ENCODE assay signal across 2 cellular contexts in the genomic region with DNA sequence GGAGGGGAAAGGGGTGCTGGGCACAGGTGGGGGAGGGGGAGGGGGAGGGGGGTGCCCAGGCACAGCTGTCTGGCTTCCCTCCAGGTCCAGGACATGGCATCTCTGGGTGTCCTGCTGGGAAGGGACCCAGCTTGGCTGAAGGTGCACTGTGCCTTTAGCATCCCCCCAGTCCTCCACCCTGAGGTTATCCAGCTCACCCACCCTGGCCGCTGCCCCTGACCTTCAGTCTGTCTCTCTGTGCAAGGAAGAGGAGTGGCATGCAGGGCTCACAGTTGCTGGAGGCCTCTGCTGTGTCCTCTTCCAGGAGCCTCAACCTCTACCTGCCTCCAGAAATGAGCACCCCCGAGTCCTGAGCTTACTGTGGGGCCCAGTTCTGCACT.
TF ChIP-seq lines count a peak whose summit lies in the region.

No MANE protein-coding gene starts in this region.

TF ChIP-seq in A549, 52 proteins besides CTCF, POLR2A, EP300 and RAD21:
- TF ChIP-seq JUN (IDR thresholded peaks at IDR 0.05), result peak in 1 of 2 experiments; percentile 66; a peak in 2 of 5 replicates
- no peak for TF ChIP-seq JUNB (IDR thresholded peaks at IDR 0.05)
- TF ChIP-seq, protein P1, sequence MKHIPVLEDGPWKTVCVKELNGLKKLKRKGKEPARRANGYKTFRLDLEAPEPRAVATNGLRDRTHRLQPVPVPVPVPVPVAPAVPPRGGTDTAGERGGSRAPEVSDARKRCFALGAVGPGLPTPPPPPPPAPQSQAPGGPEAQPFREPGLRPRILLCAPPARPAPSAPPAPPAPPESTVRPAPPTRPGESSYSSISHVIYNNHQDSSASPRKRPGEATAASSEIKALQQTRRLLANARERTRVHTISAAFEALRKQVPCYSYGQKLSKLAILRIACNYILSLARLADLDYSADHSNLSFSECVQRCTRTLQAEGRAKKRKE (CRISPR knock-in tag; IDR thresholded peaks at IDR 0.05; ENCODE audit: low read depth), result no peak
- TF ChIP-seq NPAS2 (CRISPR knock-in tag; IDR thresholded peaks at IDR 0.05; ENCODE audit: borderline replicate concordance), result no peak
- TF ChIP-seq SMC3 (IDR thresholded peaks at IDR 0.05), result no peak
- no peak for TF ChIP-seq ZFP36 (IDR thresholded peaks at IDR 0.05; ENCODE audit: borderline replicate concordance, partially characterized antibody)

TF ChIP-seq in GM23338, 12 proteins besides CTCF, POLR2A, EP300 and RAD21:
- no peak for TF ChIP-seq EZH2 (IDR thresholded peaks at IDR 0.05; ENCODE audit: low read depth, unreplicated experiment)
- TF ChIP-seq STAT1 (IDR thresholded peaks at IDR 0.05; ENCODE audit: unreplicated experiment), result no peak
- TF ChIP-seq ZNF114 (CRISPR knock-in tag; IDR thresholded peaks at IDR 0.05), result no peak
- no peak for TF ChIP-seq ZNF331 (CRISPR knock-in tag; IDR thresholded peaks at IDR 0.05; ENCODE audit: low read depth)
- TF ChIP-seq CREB1 (CRISPR knock-in tag; IDR thresholded peaks at IDR 0.05; ENCODE audit: low read depth), result no peak
- TF ChIP-seq, protein P2, sequence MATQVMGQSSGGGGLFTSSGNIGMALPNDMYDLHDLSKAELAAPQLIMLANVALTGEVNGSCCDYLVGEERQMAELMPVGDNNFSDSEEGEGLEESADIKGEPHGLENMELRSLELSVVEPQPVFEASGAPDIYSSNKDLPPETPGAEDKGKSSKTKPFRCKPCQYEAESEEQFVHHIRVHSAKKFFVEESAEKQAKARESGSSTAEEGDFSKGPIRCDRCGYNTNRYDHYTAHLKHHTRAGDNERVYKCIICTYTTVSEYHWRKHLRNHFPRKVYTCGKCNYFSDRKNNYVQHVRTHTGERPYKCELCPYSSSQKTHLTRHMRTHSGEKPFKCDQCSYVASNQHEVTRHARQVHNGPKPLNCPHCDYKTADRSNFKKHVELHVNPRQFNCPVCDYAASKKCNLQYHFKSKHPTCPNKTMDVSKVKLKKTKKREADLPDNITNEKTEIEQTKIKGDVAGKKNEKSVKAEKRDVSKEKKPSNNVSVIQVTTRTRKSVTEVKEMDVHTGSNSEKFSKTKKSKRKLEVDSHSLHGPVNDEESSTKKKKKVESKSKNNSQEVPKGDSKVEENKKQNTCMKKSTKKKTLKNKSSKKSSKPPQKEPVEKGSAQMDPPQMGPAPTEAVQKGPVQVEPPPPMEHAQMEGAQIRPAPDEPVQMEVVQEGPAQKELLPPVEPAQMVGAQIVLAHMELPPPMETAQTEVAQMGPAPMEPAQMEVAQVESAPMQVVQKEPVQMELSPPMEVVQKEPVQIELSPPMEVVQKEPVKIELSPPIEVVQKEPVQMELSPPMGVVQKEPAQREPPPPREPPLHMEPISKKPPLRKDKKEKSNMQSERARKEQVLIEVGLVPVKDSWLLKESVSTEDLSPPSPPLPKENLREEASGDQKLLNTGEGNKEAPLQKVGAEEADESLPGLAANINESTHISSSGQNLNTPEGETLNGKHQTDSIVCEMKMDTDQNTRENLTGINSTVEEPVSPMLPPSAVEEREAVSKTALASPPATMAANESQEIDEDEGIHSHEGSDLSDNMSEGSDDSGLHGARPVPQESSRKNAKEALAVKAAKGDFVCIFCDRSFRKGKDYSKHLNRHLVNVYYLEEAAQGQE (IDR thresholded peaks at IDR 0.05; ENCODE audit: unreplicated experiment), result no peak
- TF ChIP-seq NANOG (IDR thresholded peaks at IDR 0.05; ENCODE audit: borderline replicate concordance), result no peak
- no peak for TF ChIP-seq JUNB (IDR thresholded peaks at IDR 0.05; ENCODE audit: unreplicated experiment)
- TF ChIP-seq, protein P3, sequence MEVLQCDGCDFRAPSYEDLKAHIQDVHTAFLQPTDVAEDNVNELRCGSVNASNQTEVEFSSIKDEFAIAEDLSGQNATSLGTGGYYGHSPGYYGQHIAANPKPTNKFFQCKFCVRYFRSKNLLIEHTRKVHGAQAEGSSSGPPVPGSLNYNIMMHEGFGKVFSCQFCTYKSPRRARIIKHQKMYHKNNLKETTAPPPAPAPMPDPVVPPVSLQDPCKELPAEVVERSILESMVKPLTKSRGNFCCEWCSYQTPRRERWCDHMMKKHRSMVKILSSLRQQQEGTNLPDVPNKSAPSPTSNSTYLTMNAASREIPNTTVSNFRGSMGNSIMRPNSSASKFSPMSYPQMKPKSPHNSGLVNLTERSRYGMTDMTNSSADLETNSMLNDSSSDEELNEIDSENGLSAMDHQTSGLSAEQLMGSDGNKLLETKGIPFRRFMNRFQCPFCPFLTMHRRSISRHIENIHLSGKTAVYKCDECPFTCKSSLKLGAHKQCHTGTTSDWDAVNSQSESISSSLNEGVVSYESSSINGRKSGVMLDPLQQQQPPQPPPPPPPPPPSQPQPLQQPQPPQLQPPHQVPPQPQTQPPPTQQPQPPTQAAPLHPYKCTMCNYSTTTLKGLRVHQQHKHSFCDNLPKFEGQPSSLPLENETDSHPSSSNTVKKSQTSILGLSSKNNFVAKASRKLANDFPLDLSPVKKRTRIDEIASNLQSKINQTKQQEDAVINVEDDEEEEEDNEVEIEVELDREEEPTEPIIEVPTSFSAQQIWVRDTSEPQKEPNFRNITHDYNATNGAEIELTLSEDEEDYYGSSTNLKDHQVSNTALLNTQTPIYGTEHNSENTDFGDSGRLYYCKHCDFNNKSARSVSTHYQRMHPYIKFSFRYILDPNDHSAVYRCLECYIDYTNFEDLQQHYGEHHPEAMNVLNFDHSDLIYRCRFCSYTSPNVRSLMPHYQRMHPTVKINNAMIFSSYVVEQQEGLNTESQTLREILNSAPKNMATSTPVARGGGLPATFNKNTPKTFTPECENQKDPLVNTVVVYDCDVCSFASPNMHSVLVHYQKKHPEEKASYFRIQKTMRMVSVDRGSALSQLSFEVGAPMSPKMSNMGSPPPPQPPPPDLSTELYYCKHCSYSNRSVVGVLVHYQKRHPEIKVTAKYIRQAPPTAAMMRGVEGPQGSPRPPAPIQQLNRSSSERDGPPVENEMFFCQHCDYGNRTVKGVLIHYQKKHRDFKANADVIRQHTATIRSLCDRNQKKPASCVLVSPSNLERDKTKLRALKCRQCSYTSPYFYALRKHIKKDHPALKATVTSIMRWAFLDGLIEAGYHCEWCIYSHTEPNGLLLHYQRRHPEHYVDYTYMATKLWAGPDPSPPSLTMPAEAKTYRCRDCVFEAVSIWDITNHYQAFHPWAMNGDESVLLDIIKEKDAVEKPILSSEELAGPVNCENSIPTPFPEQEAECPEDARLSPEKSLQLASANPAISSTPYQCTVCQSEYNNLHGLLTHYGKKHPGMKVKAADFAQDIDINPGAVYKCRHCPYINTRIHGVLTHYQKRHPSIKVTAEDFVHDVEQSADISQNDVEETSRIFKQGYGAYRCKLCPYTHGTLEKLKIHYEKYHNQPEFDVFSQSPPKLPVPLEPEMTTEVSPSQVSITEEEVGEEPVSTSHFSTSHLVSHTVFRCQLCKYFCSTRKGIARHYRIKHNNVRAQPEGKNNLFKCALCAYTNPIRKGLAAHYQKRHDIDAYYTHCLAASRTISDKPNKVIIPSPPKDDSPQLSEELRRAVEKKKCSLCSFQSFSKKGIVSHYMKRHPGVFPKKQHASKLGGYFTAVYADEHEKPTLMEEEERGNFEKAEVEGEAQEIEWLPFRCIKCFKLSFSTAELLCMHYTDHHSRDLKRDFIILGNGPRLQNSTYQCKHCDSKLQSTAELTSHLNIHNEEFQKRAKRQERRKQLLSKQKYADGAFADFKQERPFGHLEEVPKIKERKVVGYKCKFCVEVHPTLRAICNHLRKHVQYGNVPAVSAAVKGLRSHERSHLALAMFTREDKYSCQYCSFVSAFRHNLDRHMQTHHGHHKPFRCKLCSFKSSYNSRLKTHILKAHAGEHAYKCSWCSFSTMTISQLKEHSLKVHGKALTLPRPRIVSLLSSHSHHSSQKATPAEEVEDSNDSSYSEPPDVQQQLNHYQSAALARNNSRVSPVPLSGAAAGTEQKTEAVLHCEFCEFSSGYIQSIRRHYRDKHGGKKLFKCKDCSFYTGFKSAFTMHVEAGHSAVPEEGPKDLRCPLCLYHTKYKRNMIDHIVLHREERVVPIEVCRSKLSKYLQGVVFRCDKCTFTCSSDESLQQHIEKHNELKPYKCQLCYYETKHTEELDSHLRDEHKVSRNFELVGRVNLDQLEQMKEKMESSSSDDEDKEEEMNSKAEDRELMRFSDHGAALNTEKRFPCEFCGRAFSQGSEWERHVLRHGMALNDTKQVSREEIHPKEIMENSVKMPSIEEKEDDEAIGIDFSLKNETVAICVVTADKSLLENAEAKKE (CRISPR knock-in tag; IDR thresholded peaks at IDR 0.05), result no peak
- no peak for TF ChIP-seq POLR2AphosphoS5 (IDR thresholded peaks at IDR 0.05; ENCODE audit: low read depth)
- TF ChIP-seq, protein P4, sequence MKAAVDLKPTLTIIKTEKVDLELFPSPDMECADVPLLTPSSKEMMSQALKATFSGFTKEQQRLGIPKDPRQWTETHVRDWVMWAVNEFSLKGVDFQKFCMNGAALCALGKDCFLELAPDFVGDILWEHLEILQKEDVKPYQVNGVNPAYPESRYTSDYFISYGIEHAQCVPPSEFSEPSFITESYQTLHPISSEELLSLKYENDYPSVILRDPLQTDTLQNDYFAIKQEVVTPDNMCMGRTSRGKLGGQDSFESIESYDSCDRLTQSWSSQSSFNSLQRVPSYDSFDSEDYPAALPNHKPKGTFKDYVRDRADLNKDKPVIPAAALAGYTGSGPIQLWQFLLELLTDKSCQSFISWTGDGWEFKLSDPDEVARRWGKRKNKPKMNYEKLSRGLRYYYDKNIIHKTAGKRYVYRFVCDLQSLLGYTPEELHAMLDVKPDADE (IDR thresholded peaks at IDR 0.05), result no peak
- no peak for TF ChIP-seq EZH2phosphoT487 (IDR thresholded peaks at IDR 0.05; ENCODE audit: unreplicated experiment)
